In genomic region chr4:169159614-169160013, GRCh38 we compare ENCODE assay signal across 1 cellular context.
TF ChIP-seq lines count a peak whose summit lies in the region.

No MANE protein-coding gene starts in this region.

TF ChIP-seq in SK-N-SH, 30 proteins besides CTCF, POLR2A, EP300 and RAD21 (continued from another document):
- TF ChIP-seq, protein P1, sequence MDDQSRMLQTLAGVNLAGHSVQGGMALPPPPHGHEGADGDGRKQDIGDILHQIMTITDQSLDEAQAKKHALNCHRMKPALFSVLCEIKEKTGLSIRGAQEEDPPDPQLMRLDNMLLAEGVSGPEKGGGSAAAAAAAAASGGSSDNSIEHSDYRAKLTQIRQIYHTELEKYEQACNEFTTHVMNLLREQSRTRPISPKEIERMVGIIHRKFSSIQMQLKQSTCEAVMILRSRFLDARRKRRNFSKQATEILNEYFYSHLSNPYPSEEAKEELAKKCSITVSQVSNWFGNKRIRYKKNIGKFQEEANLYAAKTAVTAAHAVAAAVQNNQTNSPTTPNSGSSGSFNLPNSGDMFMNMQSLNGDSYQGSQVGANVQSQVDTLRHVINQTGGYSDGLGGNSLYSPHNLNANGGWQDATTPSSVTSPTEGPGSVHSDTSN (IDR thresholded peaks at IDR 0.05): peak; percentile 93
- TF ChIP-seq, protein P2, sequence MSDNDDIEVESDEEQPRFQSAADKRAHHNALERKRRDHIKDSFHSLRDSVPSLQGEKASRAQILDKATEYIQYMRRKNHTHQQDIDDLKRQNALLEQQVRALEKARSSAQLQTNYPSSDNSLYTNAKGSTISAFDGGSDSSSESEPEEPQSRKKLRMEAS (IDR thresholded peaks at IDR 0.05; ENCODE audit: low read depth): no peak
